In genomic region chr2:97926936-97927335, GRCh38 we compare ENCODE assay signal across 21 cellular contexts.
A peak's percentile ranks its signal among the peaks of the same experiment; 100 is the strongest.
DNase-seq lines count a peak whose midpoint lies in the region; ATAC-seq, FAIRE-seq and TF ChIP-seq lines count a peak whose summit lies in the region.
"Had no signal": no experiment of that assay in that cellular context is flagged by ENCODE, and none has a peak within 500 bp of the region (broad histone marks: within the 10 kb centered on the region; RNA-seq: fewer than 3 reads in every experiment).

No MANE protein-coding gene starts in this region.

- intact Hi-C loops in psoas muscle (cut with DNase I) (loop anchor here in 1 of 2 donors (5.0 to 10.0 kb wide), 2 partner anchors 40 to 52 kb away; no protein-coding TSS in a partner anchor), lower lobe of right lung (cut with DNase I) (no loop called here)

- H3K27me3 ChIP-seq in small intestine (ENCODE audit: control insufficient read depth in 2 of 2, insufficient read depth in 2 of 2, low read length in 2 of 2) (no peaks in the 10 kb centered on the region), psoas muscle (ENCODE audit: insufficient read depth in 3 of 3, low read length in 2 of 3) (no peaks in the 10 kb centered on the region), lower lobe of right lung (ENCODE audit: low read depth) (no peaks in the 10 kb centered on the region)
- H3K27me3 ChIP-seq: Peyer's patch had no signal

- TF ChIP-seq CTCF in psoas muscle (IDR thresholded peaks at IDR 0.05) = no peak
- no peak for TF ChIP-seq CTCF in lower lobe of right lung (IDR thresholded peaks at IDR 0.05)

- H3K36me3 ChIP-seq in small intestine (ENCODE audit: control insufficient read depth in 2 of 2, insufficient read depth in 2 of 2, low read length in 2 of 2) = peaks cover 2 to 5% of the 10 kb centered on the region in 2 donors
- peaks cover 0 to 10% of the 10 kb centered on the region in 2 donors for H3K36me3 ChIP-seq in psoas muscle (ENCODE audit: insufficient read depth in 1 of 2, low read depth in 1 of 2)
- peaks cover 18% of the 10 kb centered on the region for H3K36me3 ChIP-seq in lower lobe of right lung

- ATAC-seq in psoas muscle (no peak), lower lobe of right lung (no peak)
- ATAC-seq: A549 had no signal

- DNase-seq in GF-D8 (lab: John Stamatoyannopoulos, UW) (peak; percentile 14), iris pigment epithelial cell (ENCODE audit: low read depth) (peak; percentile 31), small intestine (no peak), EL (no peak), psoas muscle (no peak), lower lobe of right lung (no peak), NCI-H146 treated with DMSO at 0.1 percent for 48 hours (lab: John Stamatoyannopoulos, UW; ENCODE audit: unreplicated experiment) (no peak)
- DNase-seq: CD8-positive, alpha-beta memory T cell; DMS 273 treated with DMSO at 0.1 percent for 48 hours; DMS79; Kasumi-1; NCI-H1694; NCI-H2029 treated with DMSO at 0.1 percent for 48 hours; NCI-H69; Peyer's patch; SIG-M5 had no signal

- H3K9me3 ChIP-seq in small intestine (ENCODE audit: control insufficient read depth, low read depth) (no peaks in the 10 kb centered on the region), psoas muscle (no peaks in the 10 kb centered on the region), lower lobe of right lung (no peaks in the 10 kb centered on the region)
- H3K9me3 ChIP-seq: A549, Peyer's patch had no signal

- no peak overlapping the region for H3K4me3 ChIP-seq in small intestine (ENCODE audit: low read depth in 1 of 2, low read length in 2 of 2)
- H3K4me3 ChIP-seq in psoas muscle = no peak overlapping the region
- no peak overlapping the region for H3K4me3 ChIP-seq in lower lobe of right lung
- H3K4me3 ChIP-seq: A549, Peyer's patch, SK-N-MC had no signal

- H3K27ac ChIP-seq in small intestine (ENCODE audit: low read depth in 1 of 2, low read length in 1 of 2) (no peak overlapping the region), psoas muscle (no peak overlapping the region), lower lobe of right lung (no peak overlapping the region)
- H3K27ac ChIP-seq: A549, C4-2B, Peyer's patch, SK-N-MC had no signal

- H3K4me1 ChIP-seq in small intestine (ENCODE audit: control insufficient read depth in 2 of 2, insufficient read depth in 1 of 2, low read depth in 1 of 2, low read length in 1 of 2) (peaks cover 1 to 8% of the 10 kb centered on the region in 2 donors), psoas muscle (peaks cover 27% of the 10 kb centered on the region), lower lobe of right lung (peaks cover 30% of the 10 kb centered on the region)
- H3K4me1 ChIP-seq: A549 had no signal

- WGBS in small intestine, 3 donors = 89 to 94% (median 92%) methylated on average over 2 of the region's 2 CpGs
- WGBS in psoas muscle, 3 donors = 94 to 98% (median 94%) methylated on average over 2 of the region's 2 CpGs

- peak; percentile 25 for FAIRE-seq in TTC549 (lab: Jason Lieb, UNC)
- FAIRE-seq in small intestine (lab: Jason Lieb, UNC) = peak; percentile 5
- FAIRE-seq: A549, H54 had no signal

Comparison
In these comparisons a context has a peak if more than half of its experiments do, and no peak if none do; other contexts are left out.
1. DNase-seq: peak in GF-D8 (single experiment) and iris pigment epithelial cell (single experiment); none in small intestine (single experiment), EL (single experiment), psoas muscle (0 of 2), lower lobe of right lung (single experiment) and NCI-H146 treated with DMSO at 0.1 percent for 48 hours (single experiment).